Comparison of ENCODE assay signal across 19 cellular contexts in genomic region chr11:539971-540481, GRCh38.
"Had no signal": no experiment of that assay in that cellular context is flagged by ENCODE, and none has a peak within 500 bp of the region (broad histone marks: within the 10 kb centered on the region; RNA-seq: fewer than 3 reads in every experiment).

No MANE protein-coding gene starts in this region.

- H3K27me3 Mint-ChIP-seq: activated naive CD4-positive, alpha-beta T cell treated with anti-CD3 and anti-CD28 coated beads, Interleukin-2, amount 50 U/mL, for 24 hours; activated T-cell treated with anti-CD3 and anti-CD28 coated beads, Interleukin-2, amount 50 U/mL, for 24 hours; memory B cell; naive thymus-derived CD8-positive, alpha-beta T cell had no signal

- H3K36me3 ChIP-seq: adrenal gland, cardiac muscle cell, gastrocnemius medialis, neutrophil, tibial artery had no signal

- H3K27me3 ChIP-seq: adrenal gland, cardiac muscle cell had no signal

- H3K9me3 Mint-ChIP-seq: activated naive CD4-positive, alpha-beta T cell treated with anti-CD3 and anti-CD28 coated beads, Interleukin-2, amount 50 U/mL, for 24 hours; activated T-cell treated with anti-CD3 and anti-CD28 coated beads, Interleukin-2, amount 50 U/mL, for 24 hours; memory B cell; naive thymus-derived CD8-positive, alpha-beta T cell had no signal

- DNase-seq: activated CD4-positive, alpha-beta T cell treated with anti-CD3 and anti-CD28 coated beads, Interleukin-2, amount 50 U/mL, for 48 hours; activated CD4-positive, CD25-positive, alpha-beta regulatory T cell treated with anti-CD3 and anti-CD28 coated beads, Interleukin-2, amount 50 U/mL, for 72 hours; activated T-cell treated with anti-CD3 and anti-CD28 coated beads, Interleukin-2, amount 50 U/mL, for 24 hours; dorsolateral prefrontal cortex; erythroblast; gastrocnemius medialis; heart right ventricle; stimulated activated CD4-positive, alpha-beta T cell treated with anti-CD3 and anti-CD28 coated beads, Interleukin-15, amount 100 ng/mL, for 24 hours; stimulated activated CD4-positive, alpha-beta T cell treated with anti-CD3 and anti-CD28 coated beads, Interleukin-4, amount 100 ng/mL, for 24 hours; stimulated activated naive CD4-positive, alpha-beta T cell; tibial artery had no signal

- H3K9me3 ChIP-seq: adrenal gland, gastrocnemius medialis, heart right ventricle, neutrophil, tibial artery had no signal

- H3K4me3 Mint-ChIP-seq: activated naive CD4-positive, alpha-beta T cell treated with anti-CD3 and anti-CD28 coated beads, Interleukin-2, amount 50 U/mL, for 24 hours; activated T-cell treated with anti-CD3 and anti-CD28 coated beads, Interleukin-2, amount 50 U/mL, for 24 hours; memory B cell had no signal

- H3K36me3 Mint-ChIP-seq: activated naive CD4-positive, alpha-beta T cell treated with anti-CD3 and anti-CD28 coated beads, Interleukin-2, amount 50 U/mL, for 24 hours had no signal

- H3K27ac Mint-ChIP-seq: activated naive CD4-positive, alpha-beta T cell treated with anti-CD3 and anti-CD28 coated beads, Interleukin-2, amount 50 U/mL, for 24 hours; activated T-cell treated with anti-CD3 and anti-CD28 coated beads, Interleukin-2, amount 50 U/mL, for 24 hours; memory B cell had no signal

- H3K27ac ChIP-seq: adrenal gland, cardiac muscle cell, dorsolateral prefrontal cortex, gastrocnemius medialis, heart right ventricle, neutrophil, tibial artery had no signal

- H3K4me3 ChIP-seq: adrenal gland, cardiac muscle cell, dorsolateral prefrontal cortex, gastrocnemius medialis, heart right ventricle, tibial artery had no signal

- ATAC-seq: gastrocnemius medialis; heart right ventricle; left ventricle myocardium superior; naive thymus-derived CD8-positive, alpha-beta T cell had no signal

- FAIRE-seq: islet of Langerhans had no signal
